Comparison of ENCODE assay signal across 2 cellular contexts in genomic region chr6:149876241-149876933, GRCh38.
TF ChIP-seq lines count a peak whose summit lies in the region.

No MANE protein-coding gene starts in this region.

TF ChIP-seq in IMR-90, 13 proteins besides CTCF, POLR2A, EP300 and RAD21:
- TF ChIP-seq USF2 (IDR thresholded peaks at IDR 0.05; ENCODE audit: low read depth, low read length) (no peak), RCOR1 (IDR thresholded peaks at IDR 0.05; ENCODE audit: insufficient replicate concordance, low read length) (no peak), CEBPB (IDR thresholded peaks at IDR 0.05; ENCODE audit: low read depth, low read length) (no peak), MAZ (IDR thresholded peaks at IDR 0.05; ENCODE audit: borderline replicate concordance, low read depth, low read length) (no peak), MXI1 (IDR thresholded peaks at IDR 0.05; ENCODE audit: borderline replicate concordance, low read depth, low read length) (no peak), CHD1 (IDR thresholded peaks at IDR 0.05; ENCODE audit: low read depth, low read length) (no peak), SMC3 (IDR thresholded peaks at IDR 0.05; ENCODE audit: low read depth, low read length) (no peak), BHLHE40 (IDR thresholded peaks at IDR 0.05; ENCODE audit: low read depth, low read length) (no peak), RFX5 (IDR thresholded peaks at IDR 0.05; ENCODE audit: low read depth, low read length) (no peak), MAFK (IDR thresholded peaks at IDR 0.05; ENCODE audit: low read depth, low read length) (no peak), FOS (IDR thresholded peaks at IDR 0.05; ENCODE audit: low read depth, low read length) (no peak), NFE2L2 (IDR thresholded peaks at IDR 0.05; ENCODE audit: low read depth, low read length) (no peak)
- TF ChIP-seq, protein P1, sequence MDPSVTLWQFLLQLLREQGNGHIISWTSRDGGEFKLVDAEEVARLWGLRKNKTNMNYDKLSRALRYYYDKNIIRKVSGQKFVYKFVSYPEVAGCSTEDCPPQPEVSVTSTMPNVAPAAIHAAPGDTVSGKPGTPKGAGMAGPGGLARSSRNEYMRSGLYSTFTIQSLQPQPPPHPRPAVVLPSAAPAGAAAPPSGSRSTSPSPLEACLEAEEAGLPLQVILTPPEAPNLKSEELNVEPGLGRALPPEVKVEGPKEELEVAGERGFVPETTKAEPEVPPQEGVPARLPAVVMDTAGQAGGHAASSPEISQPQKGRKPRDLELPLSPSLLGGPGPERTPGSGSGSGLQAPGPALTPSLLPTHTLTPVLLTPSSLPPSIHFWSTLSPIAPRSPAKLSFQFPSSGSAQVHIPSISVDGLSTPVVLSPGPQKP (IDR thresholded peaks at IDR 0.05; ENCODE audit: borderline replicate concordance, low read depth, low read length): no peak

TF ChIP-seq in H1, 55 proteins besides CTCF, POLR2A, EP300 and RAD21:
- TF ChIP-seq SAP30 (IDR thresholded peaks at IDR 0.05; ENCODE audit: insufficient read depth, insufficient replicate concordance, low read length) (no peak), ASH2L (IDR thresholded peaks at IDR 0.05; ENCODE audit: low read length) (no peak), CBX5 (IDR thresholded peaks at IDR 0.05; ENCODE audit: low read depth, low read length) (no peak), GTF2F1 (IDR thresholded peaks at IDR 0.05; ENCODE audit: borderline replicate concordance, low read depth, low read length) (no peak), CHD1 (IDR thresholded peaks at IDR 0.05; ENCODE audit: low read depth, low read length) (no peak), GABPA (IDR thresholded peaks at IDR 0.05; ENCODE audit: borderline replicate concordance, insufficient read depth, low read length) (no peak), PHF8 (conservative IDR thresholded peaks at IDR 0.05; ENCODE audit: low read depth, low read length) (no peak), NANOG (IDR thresholded peaks at IDR 0.05; ENCODE audit: insufficient read depth, low read depth, low read length, poor library complexity, severe bottlenecking) (no peak), BCL11A (IDR thresholded peaks at IDR 0.05; ENCODE audit: low read depth in 2 of 2, low read length in 2 of 2) (no peak), RFX5 (IDR thresholded peaks at IDR 0.05; ENCODE audit: borderline replicate concordance, low read depth, low read length) (no peak), SIRT6 (IDR thresholded peaks at IDR 0.05; ENCODE audit: low read length) (no peak), ZNF274 (IDR thresholded peaks at IDR 0.05; ENCODE audit: borderline replicate concordance, extremely low read depth, low read length) (no peak), RBBP5 (IDR thresholded peaks at IDR 0.05; ENCODE audit: borderline replicate concordance, low read depth, low read length) (no peak), NRF1 (IDR thresholded peaks at IDR 0.05; ENCODE audit: low read depth, low read length) (no peak)
